20 cellular contexts compared by ENCODE assay signal in genomic region chr3:197462808-197463207, GRCh38.
"Had no signal": no experiment of that assay in that cellular context is flagged by ENCODE, and none has a peak within 500 bp of the region (broad histone marks: within the 10 kb centered on the region; RNA-seq: fewer than 3 reads in every experiment).

No MANE protein-coding gene starts in this region.

- H3K4me1 Mint-ChIP-seq: activated B cell treated with CpG ODN at 0.5 μM for 24 hours; stimulated activated naive B cell treated with anti-CD40 and anti-IgM and Interleukin-4, amounts not matched to agents 10 μg/mL and 1 μg/mL and 100 μg/mL, for 72 hours had no signal

- H3K9me3 ChIP-seq: gastroesophageal sphincter, heart right ventricle, right lobe of liver, transverse colon had no signal

- H3K4me3 ChIP-seq: gastroesophageal sphincter, heart right ventricle, right lobe of liver, transverse colon had no signal

- H3K36me3 Mint-ChIP-seq: activated naive CD8-positive, alpha-beta T cell; memory B cell; stimulated activated naive B cell treated with anti-CD40 and anti-IgM and Interleukin-4, amounts not matched to agents 10 μg/mL and 1 μg/mL and 100 μg/mL, for 72 hours had no signal

- ATAC-seq: gastroesophageal sphincter; heart right ventricle; left cardiac atrium; right lobe of liver; stimulated activated naive B cell treated with anti-CD40 and anti-IgM and Interleukin-4, amounts not matched to agents 10 μg/mL and 1 μg/mL and 100 μg/mL, for 72 hours had no signal

- H3K27ac ChIP-seq: epithelial cell of prostate, gastroesophageal sphincter, heart right ventricle, right lobe of liver, transverse colon had no signal

- H3K27me3 ChIP-seq: gastroesophageal sphincter, right lobe of liver, transverse colon had no signal

- H3K27ac Mint-ChIP-seq: activated B cell treated with CpG ODN at 0.5 μM for 24 hours; memory B cell; stimulated activated naive B cell treated with anti-CD40 and anti-IgM and Interleukin-4, amounts not matched to agents 10 μg/mL and 1 μg/mL and 100 μg/mL, for 72 hours had no signal

- DNase-seq: activated B cell treated with CpG ODN at 0.5 μM for 24 hours; activated CD4-positive, alpha-beta T cell treated with anti-CD3 and anti-CD28 coated beads for 4 hours; activated CD4-positive, alpha-beta T cell treated with anti-CD3 and anti-CD28 coated beads, Interleukin-2, amount 50 U/mL, for 48 hours; activated CD8-positive, alpha-beta memory T cell treated with anti-CD3 and anti-CD28 coated beads, Interleukin-2, amount 50 U/mL, for 48 hours; activated naive CD4-positive, alpha-beta T cell; activated T-cell treated with anti-CD3 and anti-CD28 coated beads, Interleukin-2, amount 50 U/mL, for 4 hours; heart right ventricle; islet precursor cell; left cardiac atrium; nephron progenitor cell; right lobe of liver; stimulated activated CD4-positive, alpha-beta T cell treated with anti-CD3 and anti-CD28 coated beads, Interleukin-2, amount 100 ng/mL, for 48 hours; stimulated activated CD8-positive, alpha-beta memory T cell treated with anti-CD3 and anti-CD28 coated beads, Interleukin-4, amount 100 ng/mL, for 48 hours; stimulated activated naive B cell treated with anti-CD40 and anti-IgM and Interleukin-4, amounts not matched to agents 10 μg/mL and 1 μg/mL and 100 μg/mL, for 72 hours; transverse colon had no signal

- H3K9me3 Mint-ChIP-seq: activated B cell treated with CpG ODN at 0.5 μM for 24 hours; activated T-cell treated with anti-CD3 and anti-CD28 coated beads, Interleukin-2, amount 50 U/mL, for 4 hours; activated T-helper 2 cell treated with anti-CD3 and anti-CD28 coated beads, Interferon-gamma antibody, Interleukin-2, Interleukin-4, amounts not matched to agents 10 μg/mL and 5 μg/mL and 100 μg/mL, durations not matched to agents 14 hours and 24 hours and 36 hours; memory B cell; nephron progenitor cell; stimulated activated naive B cell treated with anti-CD40 and anti-IgM and Interleukin-4, amounts not matched to agents 10 μg/mL and 1 μg/mL and 100 μg/mL, for 72 hours had no signal

- H3K36me3 ChIP-seq: gastroesophageal sphincter, heart right ventricle, right lobe of liver, transverse colon had no signal

- H3K4me3 Mint-ChIP-seq: activated B cell treated with CpG ODN at 0.5 μM for 24 hours; activated naive CD8-positive, alpha-beta T cell; activated T-cell treated with anti-CD3 and anti-CD28 coated beads, Interleukin-2, amount 50 U/mL, for 4 hours; memory B cell; nephron progenitor cell; stimulated activated naive B cell treated with anti-CD40 and anti-IgM and Interleukin-4, amounts not matched to agents 10 μg/mL and 1 μg/mL and 100 μg/mL, for 72 hours had no signal
